Comparison of ENCODE assay signal across 8 cellular contexts in genomic region chr1:236143104-236143948, GRCh38. TPM values are rescaled to one million over a fixed set of nuclear protein-coding genes. Genes with fewer than 3 reads are reported as not detected.
DNase-seq lines count a peak whose midpoint lies in the region; ATAC-seq and TF ChIP-seq lines count a peak whose summit lies in the region.

No MANE protein-coding gene starts in this region.

- H4K5ac ChIP-seq in IMR-90 (ENCODE audit: low read depth, low read length), result no peak overlapping the region

- peak overlapping the region; percentile 93 to 99 (median 98) for H3K4me3 Mint-ChIP-seq in CD8-positive, alpha-beta memory T cell
- H3K4me3 Mint-ChIP-seq in activated CD8-positive, alpha-beta memory T cell treated with anti-CD3 and anti-CD28 coated beads, Interleukin-2, amount 10 ng/mL, durations not matched to agents 7 days and 5 days, result peak overlapping the region; percentile 90

- ATAC-seq in GM21381 (IDR thresholded peaks at IDR 0.05; ENCODE audit: unreplicated experiment) (peak; percentile 15), IMR-90 (ENCODE audit: low read depth) (peak; percentile 57), GM18870 (IDR thresholded peaks at IDR 0.05; ENCODE audit: unreplicated experiment) (no peak)
- ATAC-seq in activated CD8-positive, alpha-beta memory T cell treated with anti-CD3 and anti-CD28 coated beads, Interleukin-2, amount 10 ng/mL, durations not matched to agents 7 days and 5 days, result peak; percentile 52

- in situ Hi-C loops in IMR-90 (cut with MboI; ENCODE audit: low sequenced_read_pairs), result no loop called here

- H3K4ac ChIP-seq in IMR-90 (ENCODE audit: low read depth, low read length), result no peak overlapping the region

- H2BK15ac ChIP-seq in IMR-90 (ENCODE audit: low read depth, low read length), result no peak overlapping the region

- peaks cover 6 to 9% of the 10 kb centered on the region in 2 experiments; a peak in 3 of 4 replicates for H3K79me1 ChIP-seq in IMR-90 (ENCODE audit: low read depth in 1 of 2, low read length in 2 of 2)

- no peaks in the 10 kb centered on the region for H3K36me3 ChIP-seq in CD8-positive, alpha-beta memory T cell (ENCODE audit: insufficient read depth, low read length)
- H3K36me3 ChIP-seq in IMR-90 (ENCODE audit: control insufficient read depth, insufficient read depth, low read length), result 0 out of 2 replicates have a peak, but pooled peaks cover 2% of the 10 kb centered on the region
- H3K36me3 ChIP-seq in neural cell (ENCODE audit: insufficient read depth, low read length), result no peaks in the 10 kb centered on the region
- no peaks in the 10 kb centered on the region for H3K36me3 ChIP-seq in uterus

- H4K91ac ChIP-seq in IMR-90 (ENCODE audit: insufficient read depth, low read depth, low read length), result no peak overlapping the region

- peak overlapping the region in 5 of 8 donors; percentile 59 to 89 (median 87) for H3K27ac Mint-ChIP-seq in CD8-positive, alpha-beta memory T cell
- peak overlapping the region; percentile 38 for H3K27ac Mint-ChIP-seq in activated CD8-positive, alpha-beta memory T cell treated with anti-CD3 and anti-CD28 coated beads, Interleukin-2, amount 10 ng/mL, durations not matched to agents 7 days and 5 days

- no peak overlapping the region for H3K14ac ChIP-seq in IMR-90 (replicated peaks; ENCODE audit: low read depth, low read length)

- peaks cover 14% of the 10 kb centered on the region for H3K27me3 ChIP-seq in CD8-positive, alpha-beta memory T cell (ENCODE audit: insufficient read depth, low read length, poor library complexity, severe bottlenecking)
- H3K27me3 ChIP-seq in IMR-90 (ENCODE audit: control insufficient read depth, insufficient read depth, low read length) (peaks cover 19% of the 10 kb centered on the region), neural cell (ENCODE audit: insufficient read depth, low read depth, low read length) (peaks cover 35% of the 10 kb centered on the region), uterus (no peaks in the 10 kb centered on the region)

- no peaks in the 10 kb centered on the region for H3F3A ChIP-seq in neural cell (ENCODE audit: insufficient read depth, low read length, poor library complexity, severe bottlenecking)

- CTCF ChIA-PET in CD8-positive, alpha-beta memory T cell (lab: Charles Lee), result no interaction called here
- CTCF ChIA-PET in IMR-90 (lab: Yijun Ruan, JAX), result interaction anchor here (0.6 kb wide), 1 partner anchor 151 kb away, joined by 5 read pairs; no protein-coding TSS in a partner anchor
- CTCF ChIA-PET in activated CD8-positive, alpha-beta memory T cell treated with anti-CD3 and anti-CD28 coated beads, Interleukin-2, amount 10 ng/mL, durations not matched to agents 7 days and 5 days (lab: Charles Lee), result interaction anchor here (0.7 to 1.0 kb wide), 2 partner anchors 62 to 141 kb away, joined by 3 to 4 read pairs; no protein-coding TSS in a partner anchor

- no peak for TF ChIP-seq EP300 in neural cell (conservative IDR thresholded peaks at IDR 0.05; ENCODE audit: poor library complexity, severe bottlenecking)

- H2AFZ ChIP-seq in IMR-90 (replicated peaks; ENCODE audit: low read length, poor library complexity) (peak overlapping the region; percentile 99), neural cell (ENCODE audit: low read depth, low read length) (peak overlapping the region; percentile 91)

- peaks cover 13 to 14% of the 10 kb centered on the region in 2 donors for H3K27me3 Mint-ChIP-seq in CD8-positive, alpha-beta memory T cell
- peaks cover 34% of the 10 kb centered on the region for H3K27me3 Mint-ChIP-seq in activated CD8-positive, alpha-beta memory T cell treated with anti-CD3 and anti-CD28 coated beads, Interleukin-2, amount 10 ng/mL, durations not matched to agents 7 days and 5 days

- TF ChIP-seq CTCF in IMR-90 (conservative IDR thresholded peaks at IDR 0.05; ENCODE audit: low read depth, low read length) (no peak), fibroblast of mammary gland (conservative IDR thresholded peaks at IDR 0.05; ENCODE audit: control insufficient read depth, insufficient read depth, low read depth, low read length) (no peak), neural cell (IDR thresholded peaks at IDR 0.05; ENCODE audit: poor library complexity, severe bottlenecking) (no peak), uterus (IDR thresholded peaks at IDR 0.05) (no peak)

- H3K4me1 Mint-ChIP-seq in CD8-positive, alpha-beta memory T cell, result peaks cover 43 to 59% (median 43%) of the 10 kb centered on the region in 3 donors
- peaks cover 18% of the 10 kb centered on the region for H3K4me1 Mint-ChIP-seq in activated CD8-positive, alpha-beta memory T cell treated with anti-CD3 and anti-CD28 coated beads, Interleukin-2, amount 10 ng/mL, durations not matched to agents 7 days and 5 days

- H3K4me2 ChIP-seq in IMR-90 (ENCODE audit: low read depth, low read length) (peak overlapping the region; percentile 93), neural cell (ENCODE audit: low read length) (peak overlapping the region; percentile 72)

- WGBS in IMR-90 (ENCODE audit: extremely low coverage in 2 of 2, insufficient read length in 1 of 2), 2 experiments, result 0% methylated on average over 3 of the region's 39 CpGs; no CpG with 5 or more reads in 1 of the 2 experiments

- no peaks in the 10 kb centered on the region for H3K9me3 Mint-ChIP-seq in CD8-positive, alpha-beta memory T cell
- H3K9me3 Mint-ChIP-seq in activated CD8-positive, alpha-beta memory T cell treated with anti-CD3 and anti-CD28 coated beads, Interleukin-2, amount 10 ng/mL, durations not matched to agents 7 days and 5 days (ENCODE audit: low read depth), result no peaks in the 10 kb centered on the region

- no peak overlapping the region for H2AK5ac ChIP-seq in IMR-90 (ENCODE audit: low read depth, low read length)

- H4K20me1 ChIP-seq in IMR-90 (ENCODE audit: insufficient read depth, low read length) (peaks cover 7% of the 10 kb centered on the region), neural cell (ENCODE audit: insufficient read depth) (no peaks in the 10 kb centered on the region)

- BruUV-seq in IMR-90 (replicated peaks; lab: Mats Ljungman, UMichigan), result no TSS peak

- H3K9me3 ChIP-seq in CD8-positive, alpha-beta memory T cell (ENCODE audit: low read length), result no peaks in the 10 kb centered on the region
- H3K9me3 ChIP-seq in IMR-90 (ENCODE audit: control insufficient read depth, insufficient read depth, low read length) (no peaks in the 10 kb centered on the region), neural cell (ENCODE audit: low read length) (no peaks in the 10 kb centered on the region), uterus (no peaks in the 10 kb centered on the region)

- no peaks in the 10 kb centered on the region for H3K9me2 ChIP-seq in neural cell (ENCODE audit: insufficient read depth, low read length)

- TF ChIP-seq POLR2A in IMR-90 (IDR thresholded peaks at IDR 0.05; ENCODE audit: low read depth, low read length), result no peak
- TF ChIP-seq POLR2A in uterus (IDR thresholded peaks at IDR 0.05), result no peak

- POLR2A ChIA-PET in CD8-positive, alpha-beta memory T cell (lab: Charles Lee), result interaction anchor here (1.4 to 1.8 kb wide), 2 partner anchors 12 to 138 kb away, joined by 4 to 10 read pairs; partner anchors contain the start of gene ERO1B
- POLR2A ChIA-PET in IMR-90 (lab: Charles Lee; ENCODE audit: unreplicated experiment), result interaction anchor here (0.6 kb wide), 1 partner anchor 360 kb away, joined by 3 read pairs; no protein-coding TSS in a partner anchor

- H2AK9ac ChIP-seq in IMR-90 (replicated peaks; ENCODE audit: low read depth, low read length, poor library complexity), result peak overlapping the region; percentile 79

- H3K56ac ChIP-seq in IMR-90 (ENCODE audit: extremely low read depth, insufficient read depth, low read length), result no peak overlapping the region

- H3K18ac ChIP-seq in IMR-90 (ENCODE audit: low read depth, low read length), result no peak overlapping the region

- H3K4me3 ChIP-seq in CD8-positive, alpha-beta memory T cell (ENCODE audit: low read length), result peak overlapping the region; percentile 64
- H3K4me3 ChIP-seq in IMR-90 (ENCODE audit: insufficient read depth, low read depth, low read length) (peak overlapping the region; percentile 78), fibroblast of mammary gland (ENCODE audit: control insufficient read depth, low read depth, low read length) (peak overlapping the region; percentile 80), neural cell (ENCODE audit: low read length) (peak overlapping the region; percentile 92), uterus (peak overlapping the region; percentile 55 to 64)

- no peak overlapping the region for H3K23ac ChIP-seq in IMR-90 (ENCODE audit: low read depth, low read length)

- intact Hi-C loops in IMR-90 (cut with micrococcal nuclease), result loop anchor here (2.0 kb wide), 1 partner anchor 139 kb away; no protein-coding TSS in a partner anchor
- intact Hi-C loops in uterus (cut with DNase I; ENCODE audit: low total_unique reads), result no loop called here

- peak overlapping the region; percentile 56 for H3K27ac ChIP-seq in CD8-positive, alpha-beta memory T cell (ENCODE audit: low read depth, low read length)
- H3K27ac ChIP-seq in IMR-90 (ENCODE audit: insufficient read depth, low read length), result 0 out of 2 replicates have a peak overlapping the region, but pooled peaks have one; percentile 26
- H3K27ac ChIP-seq in neural cell (ENCODE audit: low read length), result no peak overlapping the region
- H3K27ac ChIP-seq in uterus, result peak overlapping the region; percentile 56 to 69

- H4K8ac ChIP-seq in IMR-90 (ENCODE audit: low read depth in 2 of 2, low read length in 2 of 2), result no peak overlapping the region; a peak in 1 of 4 replicates

- H2BK5ac ChIP-seq in IMR-90 (ENCODE audit: low read depth, low read length, poor library complexity, severe bottlenecking), result no peak overlapping the region

- H3K9ac ChIP-seq in IMR-90 (ENCODE audit: low read depth, low read length) (peak overlapping the region; percentile 65; the same call in 1 of the 2 replicates), neural cell (ENCODE audit: low read length) (peak overlapping the region; percentile 68)

- H3K36me3 Mint-ChIP-seq in CD8-positive, alpha-beta memory T cell, result peaks cover 0 to 24% (median 7%) of the 10 kb centered on the region in 3 donors
- H3K36me3 Mint-ChIP-seq in activated CD8-positive, alpha-beta memory T cell treated with anti-CD3 and anti-CD28 coated beads, Interleukin-2, amount 10 ng/mL, durations not matched to agents 7 days and 5 days, result peaks cover 6% of the 10 kb centered on the region

- TF ChIP-seq RAD21 in IMR-90 (IDR thresholded peaks at IDR 0.05; ENCODE audit: low read length), result no peak
- no peak for TF ChIP-seq RAD21 in neural cell (conservative IDR thresholded peaks at IDR 0.05)

- peaks cover 5% of the 10 kb centered on the region for H3K79me2 ChIP-seq in neural cell (replicated peaks; ENCODE audit: insufficient read depth, low read length)

- H2BK20ac ChIP-seq in IMR-90 (ENCODE audit: low read depth, low read length), result no peak overlapping the region

- H3K4me1 ChIP-seq in CD8-positive, alpha-beta memory T cell (ENCODE audit: insufficient read depth, low read length), result peaks cover 26% of the 10 kb centered on the region
- H3K4me1 ChIP-seq in IMR-90 (ENCODE audit: control insufficient read depth, insufficient read depth, low read length), result peaks cover 2% of the 10 kb centered on the region; the same call in 1 of the 2 replicates
- no peaks in the 10 kb centered on the region for H3K4me1 ChIP-seq in uterus

- no peaks in the 10 kb centered on the region for H3K9me1 ChIP-seq in IMR-90 (ENCODE audit: insufficient read depth, low read length)

- H2BK120ac ChIP-seq in IMR-90 (ENCODE audit: low read depth, low read length), result no peak overlapping the region

- peak in 3 of 5 donors; percentile 17 to 51 (median 20) for DNase-seq in CD8-positive, alpha-beta memory T cell
- DNase-seq in IMR-90 (peak; percentile 72), fibroblast of mammary gland (ENCODE audit: low read depth) (peak; percentile 74), uterus (peak in 1 of 2 donors; percentile 29)
- peak; percentile 70 for DNase-seq in activated CD8-positive, alpha-beta memory T cell treated with anti-CD3 and anti-CD28 coated beads, Interleukin-2, amount 10 ng/mL, durations not matched to agents 7 days and 5 days

- dilution Hi-C loops in IMR-90 (cut with HindIII; ENCODE audit: low sequenced_read_pairs, unreplicated experiment), result no loop called here

RNA-seq across cellular contexts. Expression of gene GPR137B, which starts 1.0 kb away (rescaled TPM):
- 1 to 10 TPM; 8.3 to 8.8 TPM for total RNA-seq in CD8-positive, alpha-beta memory T cell
- 13.0 TPM for polyA plus RNA-seq in CD8-positive, alpha-beta memory T cell
- 4.5 and 5.3 TPM in 2 replicates for total RNA-seq in IMR-90 (2012; rRNA removed)
- polyA plus RNA-seq in IMR-90 (2012; rRNA removed), result 9.9 and 12.3 TPM in 2 replicates
- polyA plus RNA-seq in IMR-90 (2012; cell fraction: cytosol; rRNA removed), result 4.5 and 11.9 TPM in 2 replicates
- 5.0 and 5.8 TPM in 2 replicates for polyA plus RNA-seq in IMR-90 (2012; cell fraction: nucleus; rRNA removed; ENCODE audit: low replicate concordance)
- 1 to 10 TPM; 6.3 to 9.7 TPM for total RNA-seq in activated CD8-positive, alpha-beta memory T cell treated with anti-CD3 and anti-CD28 coated beads, Interleukin-2, amount 10 ng/mL, durations not matched to agents 7 days and 5 days
- 8.2 and 10.5 TPM in 2 replicates for polyA plus RNA-seq in neural cell
- 12.7 and 13.1 TPM in 2 replicates for polyA minus RNA-seq in neural cell
- total RNA-seq in uterus, result 10 to 100 TPM in 3 of 4 donors, under 1 TPM in 1; 0.29 to 15.1 (median 11.2) TPM
